8 cellular contexts compared by ENCODE assay signal in genomic region chr5:16585028-16585667, GRCh38. TPM values are rescaled to one million over a fixed set of nuclear protein-coding genes. Genes with fewer than 3 reads are reported as not detected.
DNase-seq lines count a peak whose midpoint lies in the region; ATAC-seq and TF ChIP-seq lines count a peak whose summit lies in the region.

No MANE protein-coding gene starts in this region.

- CTCF ChIA-PET in CD4-positive, alpha-beta T cell (lab: Charles Lee): interaction anchor here (0.7 to 1.0 kb wide), 3 partner anchors 10 to 82 kb away, joined by 3 read pairs; no protein-coding TSS in a partner anchor
- CTCF ChIA-PET in SK-N-SH (lab: Yijun Ruan, JAX): interaction anchor here (0.9 to 2.1 kb wide), 8 partner anchors 9 to 571 kb away, joined by 3 to 7 read pairs (median 4); no protein-coding TSS in a partner anchor

- no peaks in the 10 kb centered on the region for H3K27me3 Mint-ChIP-seq in CD4-positive, alpha-beta T cell

- H3F3A ChIP-seq in SK-N-SH (replicated peaks; ENCODE audit: insufficient read depth): no peaks in the 10 kb centered on the region

- H3K9ac ChIP-seq in SK-N-SH: no peak overlapping the region

- H3K36me3 ChIP-seq in SK-N-SH (replicated peaks in 1 of 2; ENCODE audit: control insufficient read depth in 1 of 2, insufficient read depth in 2 of 2, low read length in 1 of 2) (no peaks in the 10 kb centered on the region), kidney epithelial cell (ENCODE audit: control insufficient read depth, insufficient read depth, low read length) (no peaks in the 10 kb centered on the region), ascending aorta (no peaks in the 10 kb centered on the region)

- no peaks in the 10 kb centered on the region for H3K79me2 ChIP-seq in SK-N-SH (ENCODE audit: insufficient read depth)

- H3K9me3 Mint-ChIP-seq in CD4-positive, alpha-beta T cell: no peaks in the 10 kb centered on the region

- TF ChIP-seq EP300 in SK-N-SH (IDR thresholded peaks at IDR 0.05; ENCODE audit: borderline replicate concordance in 1 of 2, low read depth in 1 of 2, low read length in 1 of 2): no peak

- peak; percentile 61 for TF ChIP-seq CTCF in CD4-positive, alpha-beta T cell (IDR thresholded peaks at IDR 0.05)
- TF ChIP-seq CTCF in SK-N-SH (IDR thresholded peaks at IDR 0.05) (peak; percentile 50; the same call in 1 of the 2 replicates), kidney epithelial cell (IDR thresholded peaks at IDR 0.05; ENCODE audit: insufficient read depth, low read length, poor library complexity, severe bottlenecking) (peak; percentile 52), ascending aorta (IDR thresholded peaks at IDR 0.05) (peak in 1 of 3 experiments; percentile 21)

- no peak overlapping the region for H3K27ac ChIP-seq in CD4-positive, alpha-beta T cell (ENCODE audit: low read depth, low read length)
- no peak overlapping the region for H3K27ac ChIP-seq in SK-N-SH (ENCODE audit: low read depth in 2 of 2, low read length in 1 of 2)
- H3K27ac ChIP-seq in ascending aorta: no peak overlapping the region

- H3K27ac Mint-ChIP-seq in CD4-positive, alpha-beta T cell: no peak overlapping the region

- WGBS in SK-N-SH (ENCODE audit: low lambda C conversion rate): 83% methylated on average over 4 of the region's 4 CpGs

- peak; percentile 52 for ATAC-seq in CD4-positive, alpha-beta T cell (ENCODE audit: poor library complexity)
- ATAC-seq in GM21723 (IDR thresholded peaks at IDR 0.05; ENCODE audit: unreplicated experiment) (peak; percentile 58), GM19463 (IDR thresholded peaks at IDR 0.05; ENCODE audit: unreplicated experiment) (no peak)

- peaks cover 56% of the 10 kb centered on the region for H3K36me3 Mint-ChIP-seq in CD4-positive, alpha-beta T cell (ENCODE audit: low read depth)

- H3K4me1 ChIP-seq in SK-N-SH (ENCODE audit: control insufficient read depth in 1 of 2, insufficient read depth in 2 of 2, low read depth in 1 of 2, low read length in 1 of 2): no peaks in the 10 kb centered on the region; a peak in 1 of 4 replicates
- H3K4me1 ChIP-seq in ascending aorta: no peaks in the 10 kb centered on the region

- H3K4me2 ChIP-seq in SK-N-SH: no peak overlapping the region

- H3K9me2 ChIP-seq in SK-N-SH: no peaks in the 10 kb centered on the region

- POLR2A ChIA-PET in CD4-positive, alpha-beta T cell (lab: Charles Lee): no interaction called here
- POLR2A ChIA-PET in SK-N-SH (lab: Yijun Ruan, JAX): no interaction called here

- H3K4me3 ChIP-seq in SK-N-SH (ENCODE audit: low read depth in 2 of 2, low read length in 1 of 2) (no peak overlapping the region), kidney epithelial cell (ENCODE audit: low read depth, low read length) (no peak overlapping the region), ascending aorta (no peak overlapping the region)

- H3K9me3 ChIP-seq in CD4-positive, alpha-beta T cell (ENCODE audit: control insufficient read depth, low read length): no peaks in the 10 kb centered on the region
- H3K9me3 ChIP-seq in SK-N-SH: no peaks in the 10 kb centered on the region
- H3K9me3 ChIP-seq in ascending aorta: no peaks in the 10 kb centered on the region

- no peaks in the 10 kb centered on the region for H3K27me3 ChIP-seq in CD4-positive, alpha-beta T cell (ENCODE audit: control insufficient read depth, insufficient read depth, low read length)
- H3K27me3 ChIP-seq in SK-N-SH (ENCODE audit: insufficient read depth) (no peaks in the 10 kb centered on the region), kidney epithelial cell (ENCODE audit: control insufficient read depth, insufficient read depth, low read length) (no peaks in the 10 kb centered on the region), ascending aorta (no peaks in the 10 kb centered on the region)

- TF ChIP-seq RAD21 in SK-N-SH (IDR thresholded peaks at IDR 0.05; ENCODE audit: low read length): no peak

- H4K20me1 ChIP-seq in SK-N-SH (ENCODE audit: insufficient read depth): no peaks in the 10 kb centered on the region

- H3K4me1 Mint-ChIP-seq in CD4-positive, alpha-beta T cell (ENCODE audit: low read depth): peaks cover 59% of the 10 kb centered on the region

- no peak overlapping the region for H2AFZ ChIP-seq in SK-N-SH (ENCODE audit: low read depth)

- H3K4me3 Mint-ChIP-seq in CD4-positive, alpha-beta T cell: no peak overlapping the region

- DNase-seq in CD4-positive, alpha-beta T cell: no peak
- DNase-seq in SK-N-SH (no peak), kidney epithelial cell (ENCODE audit: low read depth) (no peak), ascending aorta (ENCODE audit: low spot score in 2 of 2) (no peak), COLO829 (ENCODE audit: low spot score) (no peak), Ammon's horn (ENCODE audit: low spot score) (no peak)

- intact Hi-C loops in CD4-positive, alpha-beta T cell (cut with DNase I, micrococcal nuclease): no loop called here
- intact Hi-C loops in ascending aorta (cut with DNase I): no loop called here

TF ChIP-seq in SK-N-SH, 30 proteins besides CTCF, POLR2A, EP300 and RAD21 (continues in another document):
- TF ChIP-seq MAX (IDR thresholded peaks at IDR 0.05; ENCODE audit: low read depth) (no peak), TAF1 (IDR thresholded peaks at IDR 0.05; ENCODE audit: borderline replicate concordance, low read depth, low read length) (no peak), RFX5 (IDR thresholded peaks at IDR 0.05; ENCODE audit: low read length) (no peak), REST (IDR thresholded peaks at IDR 0.05; ENCODE audit: low read depth, low read length) (no peak), FOXJ3 (CRISPR knock-in tag; IDR thresholded peaks at IDR 0.05) (no peak), CHD2 (IDR thresholded peaks at IDR 0.05; ENCODE audit: low read length, partially characterized antibody) (no peak), RXRA (IDR thresholded peaks at IDR 0.05; ENCODE audit: borderline replicate concordance, low read depth) (no peak), NRF1 (IDR thresholded peaks at IDR 0.05; ENCODE audit: low read depth, low read length) (no peak), POLR2AphosphoS5 (IDR thresholded peaks at IDR 0.05; ENCODE audit: low read depth, low read length) (no peak), SMC3 (IDR thresholded peaks at IDR 0.05; ENCODE audit: low read depth, low read length) (no peak), EZH2phosphoT487 (IDR thresholded peaks at IDR 0.05; ENCODE audit: borderline replicate concordance, low read depth) (no peak), SIN3A (IDR thresholded peaks at IDR 0.05; ENCODE audit: borderline replicate concordance, low read depth, low read length) (no peak), TCF12 (IDR thresholded peaks at IDR 0.05) (no peak), YY1 (IDR thresholded peaks at IDR 0.05; ENCODE audit: low read depth) (no peak), NFIC (IDR thresholded peaks at IDR 0.05; ENCODE audit: borderline replicate concordance) (no peak), TEAD4 (IDR thresholded peaks at IDR 0.05; ENCODE audit: borderline replicate concordance, insufficient read depth) (no peak), IRF3 (IDR thresholded peaks at IDR 0.05; ENCODE audit: low read depth, low read length) (no peak), ELF1 (IDR thresholded peaks at IDR 0.05) (no peak)

RNA-seq across cellular contexts. Expression of gene RETREG1, which starts 31.6 kb away (rescaled TPM):
- total RNA-seq in CD4-positive, alpha-beta T cell: 10 to 100 TPM; 68.9 to 69.7 TPM
- polyA plus RNA-seq in SK-N-SH (2012; rRNA removed): 0.43 and 0.89 TPM in 2 replicates
- 0.81 and 0.92 TPM in 2 replicates for polyA plus RNA-seq in SK-N-SH (2012; cell fraction: cytosol; rRNA removed)
- polyA plus RNA-seq in SK-N-SH (2012; cell fraction: nucleus; rRNA removed): 0.52 and 1.1 TPM in 2 replicates
- 14.8 and 17.0 TPM in 2 replicates for total RNA-seq in kidney epithelial cell
- total RNA-seq in ascending aorta: 2.9 TPM
